ENCODE assay signal across 9 cellular contexts in genomic region chr16:3646348-3646920, GRCh38. TPM values are rescaled to one million over a fixed set of nuclear protein-coding genes. Genes with fewer than 3 reads are reported as not detected.
DNase-seq lines count a peak whose midpoint lies in the region; ATAC-seq and TF ChIP-seq lines count a peak whose summit lies in the region.
"Had no signal": no experiment of that assay in that cellular context is flagged by ENCODE, and none has a peak within 500 bp of the region (broad histone marks: within the 10 kb centered on the region; RNA-seq: fewer than 3 reads in every experiment).

No MANE protein-coding gene starts in this region.

- H3K36me3 Mint-ChIP-seq in Calu3 (ENCODE audit: insufficient read depth, unreplicated experiment) (peaks cover 43% of the 10 kb centered on the region), brain (peaks cover 11% of the 10 kb centered on the region), glutamatergic neuron (ENCODE audit: unreplicated experiment) (no peaks in the 10 kb centered on the region)

- intact Hi-C loops in Calu3 (cut with micrococcal nuclease; ENCODE audit: unreplicated experiment) = no loop called here

- BruUV-seq in Calu3 (replicated peaks; lab: Mats Ljungman, UMichigan) = no TSS peak

- no peaks in the 10 kb centered on the region for H3K27me3 Mint-ChIP-seq in Calu3 (ENCODE audit: unreplicated experiment)
- peaks cover 3% of the 10 kb centered on the region for H3K27me3 Mint-ChIP-seq in brain
- H3K27me3 Mint-ChIP-seq in glutamatergic neuron (ENCODE audit: unreplicated experiment) = peaks cover 4% of the 10 kb centered on the region
- H3K27me3 Mint-ChIP-seq: naive thymus-derived CD4-positive, alpha-beta T cell had no signal

- TF ChIP-seq CTCF in Calu3 (IDR thresholded peaks at IDR 0.05; ENCODE audit: unreplicated experiment) (no peak), brain (conservative IDR thresholded peaks at IDR 0.05) (no peak), glutamatergic neuron (IDR thresholded peaks at IDR 0.05; ENCODE audit: partially characterized antibody, unreplicated experiment) (no peak)

- DNase-seq in Calu3 (peak; percentile 78), M059J (ENCODE audit: low read depth) (peak; percentile 61), myocyte (ENCODE audit: low read depth) (peak; percentile 83), midbrain (lab: John Stamatoyannopoulos, UW) (no peak), glutamatergic neuron (no peak), 8988T (no peak)

- H3K4me3 Mint-ChIP-seq in Calu3 (ENCODE audit: low read depth, unreplicated experiment) (peak overlapping the region; percentile 11), brain (no peak overlapping the region), glutamatergic neuron (ENCODE audit: unreplicated experiment) (no peak overlapping the region)
- H3K4me3 Mint-ChIP-seq: naive thymus-derived CD4-positive, alpha-beta T cell had no signal

- H3K27ac Mint-ChIP-seq in Calu3 (ENCODE audit: unreplicated experiment) (peak overlapping the region; percentile 16), brain (peak overlapping the region in 3 of 5 experiments; percentile 89 to 98 (median 92)), glutamatergic neuron (ENCODE audit: unreplicated experiment) (no peak overlapping the region)

- CTCF ChIA-PET in Calu3 (lab: Charles Lee) = interaction anchor here (0.6 to 1.2 kb wide), 3 partner anchors 9 to 80 kb away, joined by 3 to 6 read pairs (median 6); no protein-coding TSS in a partner anchor

- no peaks in the 10 kb centered on the region for H3K9me3 Mint-ChIP-seq in Calu3 (ENCODE audit: low read depth, unreplicated experiment)
- H3K9me3 Mint-ChIP-seq in brain = peaks cover 0 to 4% (median 0%) of the 10 kb centered on the region in 5 experiments
- H3K9me3 Mint-ChIP-seq in glutamatergic neuron (ENCODE audit: unreplicated experiment) = peaks cover 5% of the 10 kb centered on the region
- H3K9me3 Mint-ChIP-seq: naive thymus-derived CD4-positive, alpha-beta T cell had no signal

- H3K4me1 Mint-ChIP-seq in Calu3 (ENCODE audit: low read depth, unreplicated experiment) (peaks cover 34% of the 10 kb centered on the region), brain (peaks cover 25% of the 10 kb centered on the region), glutamatergic neuron (ENCODE audit: low read depth, unreplicated experiment) (peaks cover 19% of the 10 kb centered on the region)

- no peak for ATAC-seq in HG03097 (IDR thresholded peaks at IDR 0.05; ENCODE audit: low FRiP score, unreplicated experiment)
- ATAC-seq: naive thymus-derived CD4-positive, alpha-beta T cell had no signal

RNA-seq across cellular contexts. Expression of gene DNASE1, which starts 8.1 kb away (rescaled TPM):
- total RNA-seq in Calu3 (2022) (26.0 and 31.6 TPM in 2 replicates), myocyte (13.2 and 21.4 TPM in 2 replicates), glutamatergic neuron (ENCODE audit: unreplicated experiment) (34.3 TPM)
- total RNA-seq in M059J (2014; rRNA removed; shearing (Covaris generic)) = 8.3 and 21.1 TPM in 2 replicates
- 8.3 TPM for polyA plus RNA-seq in brain (ENCODE audit: insufficient read depth, low read depth, low replicate concordance)
- 16.4 TPM for polyA plus RNA-seq in myocyte (2012)

RNA-seq across cellular contexts. Expression of gene SLX4, which starts 35.0 kb away (rescaled TPM):
- total RNA-seq in Calu3 (2022) (15.9 and 18.2 TPM in 2 replicates), myocyte (3.7 and 6.5 TPM in 2 replicates), glutamatergic neuron (ENCODE audit: unreplicated experiment) (14.1 TPM)
- 4.8 and 8.3 TPM in 2 replicates for total RNA-seq in M059J (2014; rRNA removed; shearing (Covaris generic))
- polyA plus RNA-seq in brain (ENCODE audit: insufficient read depth, low read depth, low replicate concordance) = 6.3 TPM
- polyA plus RNA-seq in myocyte (2012) = 3.8 TPM

Comparison
In these comparisons a context has a peak if more than half of its experiments do, and no peak if none do; other contexts are left out.
1. DNase-seq: peak in Calu3 (single experiment), M059J (single experiment) and myocyte (single experiment); none in midbrain (single experiment), glutamatergic neuron (single experiment) and 8988T (single experiment).